Comparison of ENCODE assay signal across 24 cellular contexts in genomic region chr10:77381750-77382149, GRCh38.
"Had no signal": no experiment of that assay in that cellular context is flagged by ENCODE, and none has a peak within 500 bp of the region (broad histone marks: within the 10 kb centered on the region; RNA-seq: fewer than 3 reads in every experiment).

No MANE protein-coding gene starts in this region.

- H3K9me3 ChIP-seq: esophagus squamous epithelium, prostate gland, right atrium auricular region, suprapubic skin, transverse colon, vagina had no signal

- FAIRE-seq: endometrium, frontal cortex, keratinocyte had no signal

- H3K36me3 ChIP-seq: esophagus squamous epithelium, prostate gland, right atrium auricular region, suprapubic skin, transverse colon, vagina had no signal

- DNase-seq: cortex of kidney; effector memory CD8-positive, alpha-beta T cell; erythroblast; esophagus squamous epithelium; head of caudate nucleus; naive thymus-derived CD8-positive, alpha-beta T cell; nephron progenitor cell; nucleus accumbens; stimulated activated CD4-positive, alpha-beta T cell treated with anti-CD3 and anti-CD28 coated beads, Interleukin-12 subunit alpha, Interleukin-12 subunit beta, amount 100 ng/mL, for 4 hours; stimulated activated CD4-positive, alpha-beta T cell treated with anti-CD3 and anti-CD28 coated beads, Interleukin-1b, Interleukin-23, amount 100 ng/mL, for 48 hours; stimulated activated CD4-positive, alpha-beta T cell treated with anti-CD3 and anti-CD28 coated beads, Interleukin-4, amount 100 ng/mL, for 1 hour; stimulated activated CD8-positive, alpha-beta memory T cell treated with anti-CD3 and anti-CD28 coated beads, Interleukin-4, amount 100 ng/mL, for 48 hours; stimulated activated naive CD4-positive, alpha-beta T cell; stimulated activated naive CD8-positive, alpha-beta T cell treated with anti-CD3 and anti-CD28 coated beads, Interleukin-15, amount 100 ng/mL, for 72 hours; transverse colon had no signal

- H3K27me3 ChIP-seq: esophagus squamous epithelium, right atrium auricular region, transverse colon, vagina had no signal

- ATAC-seq: effector memory CD8-positive, alpha-beta T cell; naive thymus-derived CD8-positive, alpha-beta T cell; sciatic nerve; stimulated activated naive CD8-positive, alpha-beta T cell treated with anti-CD3 and anti-CD28 coated beads, Interleukin-15, amount 100 ng/mL, for 72 hours had no signal

- H3K4me3 ChIP-seq: esophagus squamous epithelium, prostate gland, right atrium auricular region, smooth muscle cell, suprapubic skin, transverse colon, vagina had no signal

- H3K4me1 ChIP-seq: prostate gland, right atrium auricular region, suprapubic skin had no signal

- H3K27ac ChIP-seq: esophagus squamous epithelium, prostate gland, right atrium auricular region, suprapubic skin, transverse colon, vagina had no signal

- H3K4me2 ChIP-seq: smooth muscle cell had no signal
